In genomic region chr7:3063016-3063753, GRCh38 we compare ENCODE assay signal across 9 cellular contexts. TPM values are rescaled to one million over a fixed set of nuclear protein-coding genes. Genes with fewer than 3 reads are reported as not detected.
DNase-seq lines count a peak whose midpoint lies in the region; ATAC-seq and TF ChIP-seq lines count a peak whose summit lies in the region.
"Had no signal": no experiment of that assay in that cellular context is flagged by ENCODE, and none has a peak within 500 bp of the region (broad histone marks: within the 10 kb centered on the region; RNA-seq: fewer than 3 reads in every experiment).

No MANE protein-coding gene starts in this region.

- H2AFZ ChIP-seq in OCI-LY1 (ENCODE audit: low read length), result no peak overlapping the region

- no peaks in the 10 kb centered on the region for H3F3A ChIP-seq in OCI-LY1 (ENCODE audit: insufficient read depth, low read length)

- H3K9me2 ChIP-seq in OCI-LY1 (ENCODE audit: low read depth, low read length), result no peaks in the 10 kb centered on the region

- TF ChIP-seq CTCF in OCI-LY1 (IDR thresholded peaks at IDR 0.05; ENCODE audit: low read length), result no peak

- no peaks in the 10 kb centered on the region for H3K27me3 Mint-ChIP-seq in stimulated activated naive B cell treated with anti-CD40 and anti-IgM and Interleukin-4, amounts not matched to agents 10 μg/mL and 1 μg/mL and 100 μg/mL, for 72 hours

- H3K9me3 Mint-ChIP-seq in activated naive CD4-positive, alpha-beta T cell treated with anti-CD3 and anti-CD28 coated beads, Interleukin-2, amount 50 U/mL, for 72 hours, result peaks cover 3 to 4% of the 10 kb centered on the region in 2 donors
- H3K9me3 Mint-ChIP-seq in stimulated activated naive B cell treated with anti-CD40 and anti-IgM and Interleukin-4, amounts not matched to agents 10 μg/mL and 1 μg/mL and 100 μg/mL, for 72 hours, result no peaks in the 10 kb centered on the region

- no peak overlapping the region for H3K4me3 ChIP-seq in BLaER1 treated with 17β-estradiol and CSF1 and Interleukin-3, amounts not matched to agents 10 nM and 100 nM
- no peak overlapping the region for H3K4me3 ChIP-seq in OCI-LY1 (ENCODE audit: low read depth, low read length, poor library complexity, severe bottlenecking)

- H3K9ac ChIP-seq in BLaER1 treated with 17β-estradiol and CSF1 and Interleukin-3, amounts not matched to agents 10 nM and 100 nM, result no peak overlapping the region
- no peak overlapping the region for H3K9ac ChIP-seq in OCI-LY1 (ENCODE audit: low read length)

- peaks cover 22 to 56% (median 50%) of the 10 kb centered on the region in 10 experiments for H3K4me1 ChIP-seq in BLaER1 treated with 17β-estradiol and CSF1 and Interleukin-3, amounts not matched to agents 10 nM and 100 nM
- H3K4me1 ChIP-seq in OCI-LY1 (ENCODE audit: insufficient read depth, low read length, severe bottlenecking), result peaks cover 6% of the 10 kb centered on the region

- H3K4me3 Mint-ChIP-seq in stimulated activated naive B cell treated with anti-CD40 and anti-IgM and Interleukin-4, amounts not matched to agents 10 μg/mL and 1 μg/mL and 100 μg/mL, for 72 hours, result peak overlapping the region; percentile 58 to 73
- H3K4me3 Mint-ChIP-seq: nephron had no signal

- no peak overlapping the region for H3K27ac ChIP-seq in BLaER1 treated with 17β-estradiol and CSF1 and Interleukin-3, amounts not matched to agents 10 nM and 100 nM
- H3K27ac ChIP-seq in OCI-LY1 (ENCODE audit: low read depth, low read length, poor library complexity, severe bottlenecking), result no peak overlapping the region

- peaks cover 39 to 56% of the 10 kb centered on the region in 2 donors for H3K4me1 Mint-ChIP-seq in stimulated activated naive B cell treated with anti-CD40 and anti-IgM and Interleukin-4, amounts not matched to agents 10 μg/mL and 1 μg/mL and 100 μg/mL, for 72 hours

- peaks cover 0 to 21% (median 0%) of the 10 kb centered on the region in 11 experiments; a peak in 4 of 22 replicates for H3K27me3 ChIP-seq in BLaER1 treated with 17β-estradiol and CSF1 and Interleukin-3, amounts not matched to agents 10 nM and 100 nM
- peaks cover 11% of the 10 kb centered on the region; the same call in 1 of the 2 replicates for H3K27me3 ChIP-seq in OCI-LY1 (ENCODE audit: insufficient read depth, low read length)

- H3K79me2 ChIP-seq in OCI-LY1 (ENCODE audit: insufficient read depth, low read length), result no peaks in the 10 kb centered on the region

- H3K36me3 ChIP-seq in BLaER1 treated with 17β-estradiol and CSF1 and Interleukin-3, amounts not matched to agents 10 nM and 100 nM, result no peaks in the 10 kb centered on the region
- H3K36me3 ChIP-seq in OCI-LY1 (ENCODE audit: insufficient read depth, low read length), result no peaks in the 10 kb centered on the region; the same call in 1 of the 2 replicates

- H3K9me3 ChIP-seq in BLaER1 treated with 17β-estradiol and CSF1 and Interleukin-3, amounts not matched to agents 10 nM and 100 nM (replicated peaks in 1 of 11), result peaks cover 0 to 7% (median 0%) of the 10 kb centered on the region in 11 experiments; a peak in 2 of 22 replicates
- H3K9me3 ChIP-seq in OCI-LY1 (ENCODE audit: low read length), result peaks cover 4% of the 10 kb centered on the region; the same call in 1 of the 2 replicates

- peak overlapping the region; percentile 96 for H3K27ac Mint-ChIP-seq in activated naive CD4-positive, alpha-beta T cell treated with anti-CD3 and anti-CD28 coated beads, Interleukin-2, amount 50 U/mL, for 72 hours
- H3K27ac Mint-ChIP-seq in stimulated activated naive B cell treated with anti-CD40 and anti-IgM and Interleukin-4, amounts not matched to agents 10 μg/mL and 1 μg/mL and 100 μg/mL, for 72 hours, result peak overlapping the region; percentile 92
- H3K27ac Mint-ChIP-seq: nephron had no signal

- peaks cover 0 to 7% of the 10 kb centered on the region in 2 donors for H3K36me3 Mint-ChIP-seq in activated naive CD4-positive, alpha-beta T cell treated with anti-CD3 and anti-CD28 coated beads, Interleukin-2, amount 50 U/mL, for 72 hours
- no peaks in the 10 kb centered on the region for H3K36me3 Mint-ChIP-seq in stimulated activated naive B cell treated with anti-CD40 and anti-IgM and Interleukin-4, amounts not matched to agents 10 μg/mL and 1 μg/mL and 100 μg/mL, for 72 hours

- peaks cover 0 to 4% (median 0%) of the 10 kb centered on the region in 11 experiments; a peak in 1 of 22 replicates for H4K20me1 ChIP-seq in BLaER1 treated with 17β-estradiol and CSF1 and Interleukin-3, amounts not matched to agents 10 nM and 100 nM
- no peaks in the 10 kb centered on the region for H4K20me1 ChIP-seq in OCI-LY1 (ENCODE audit: insufficient read depth, low read length)

- peak; percentile 76 to 83 for DNase-seq in activated naive CD4-positive, alpha-beta T cell treated with anti-CD3 and anti-CD28 coated beads, Interleukin-2, amount 50 U/mL, for 72 hours (ENCODE audit: low spot score in 2 of 2)
- peak; percentile 68 for DNase-seq in stimulated activated naive B cell treated with anti-CD40 and anti-IgM and Interleukin-4, amounts not matched to agents 10 μg/mL and 1 μg/mL and 100 μg/mL, for 72 hours
- no peak for DNase-seq in iPS-NIHi11 (ENCODE audit: low spot score)
- DNase-seq in HK-2 (ENCODE audit: unreplicated experiment), result no peak
- no peak for DNase-seq in NCI-H2029 treated with DMSO at 0.1 percent for 48 hours (lab: John Stamatoyannopoulos, UW)

- peak overlapping the region; percentile 18 to 85 (median 55); a peak in 21 of 22 replicates for H3K4me2 ChIP-seq in BLaER1 treated with 17β-estradiol and CSF1 and Interleukin-3, amounts not matched to agents 10 nM and 100 nM
- H3K4me2 ChIP-seq in OCI-LY1 (ENCODE audit: low read length), result 0 out of 2 replicates have a peak overlapping the region, but pooled peaks have one; percentile 2

- ATAC-seq in GM21515 (IDR thresholded peaks at IDR 0.05; ENCODE audit: unreplicated experiment), result peak; percentile 93
- ATAC-seq in activated naive CD4-positive, alpha-beta T cell treated with anti-CD3 and anti-CD28 coated beads, Interleukin-2, amount 50 U/mL, for 72 hours, result peak; percentile 96 to 99
- ATAC-seq in stimulated activated naive B cell treated with anti-CD40 and anti-IgM and Interleukin-4, amounts not matched to agents 10 μg/mL and 1 μg/mL and 100 μg/mL, for 72 hours (replicated peaks), result peak; percentile 70 to 77

RNA-seq across cellular contexts. Expression of gene CARD11, which starts 19.5 kb away (rescaled TPM):
- 100 to 1,000 TPM in 1 of 2 donors, 10 to 100 TPM in 1; 83.3 to 131 TPM for total RNA-seq in activated naive CD4-positive, alpha-beta T cell treated with anti-CD3 and anti-CD28 coated beads, Interleukin-2, amount 50 U/mL, for 72 hours

Comparison
In these comparisons a context has a peak if more than half of its experiments do, and no peak if none do; other contexts are left out.
1. DNase-seq: peak in activated naive CD4-positive, alpha-beta T cell treated with anti-CD3 and anti-CD28 coated beads, Interleukin-2, amount 50 U/mL, for 72 hours (2 of 2) and stimulated activated naive B cell treated with anti-CD40 and anti-IgM and Interleukin-4, amounts not matched to agents 10 μg/mL and 1 μg/mL and 100 μg/mL, for 72 hours (single experiment); none in iPS-NIHi11 (single experiment), HK-2 (single experiment) and NCI-H2029 treated with DMSO at 0.1 percent for 48 hours (single experiment).
2. Peak in every context shown above with its lines, with median percentiles within 50 percentile points of each other: ATAC-seq.